8 cellular contexts compared by ENCODE assay signal in the genomic region with DNA sequence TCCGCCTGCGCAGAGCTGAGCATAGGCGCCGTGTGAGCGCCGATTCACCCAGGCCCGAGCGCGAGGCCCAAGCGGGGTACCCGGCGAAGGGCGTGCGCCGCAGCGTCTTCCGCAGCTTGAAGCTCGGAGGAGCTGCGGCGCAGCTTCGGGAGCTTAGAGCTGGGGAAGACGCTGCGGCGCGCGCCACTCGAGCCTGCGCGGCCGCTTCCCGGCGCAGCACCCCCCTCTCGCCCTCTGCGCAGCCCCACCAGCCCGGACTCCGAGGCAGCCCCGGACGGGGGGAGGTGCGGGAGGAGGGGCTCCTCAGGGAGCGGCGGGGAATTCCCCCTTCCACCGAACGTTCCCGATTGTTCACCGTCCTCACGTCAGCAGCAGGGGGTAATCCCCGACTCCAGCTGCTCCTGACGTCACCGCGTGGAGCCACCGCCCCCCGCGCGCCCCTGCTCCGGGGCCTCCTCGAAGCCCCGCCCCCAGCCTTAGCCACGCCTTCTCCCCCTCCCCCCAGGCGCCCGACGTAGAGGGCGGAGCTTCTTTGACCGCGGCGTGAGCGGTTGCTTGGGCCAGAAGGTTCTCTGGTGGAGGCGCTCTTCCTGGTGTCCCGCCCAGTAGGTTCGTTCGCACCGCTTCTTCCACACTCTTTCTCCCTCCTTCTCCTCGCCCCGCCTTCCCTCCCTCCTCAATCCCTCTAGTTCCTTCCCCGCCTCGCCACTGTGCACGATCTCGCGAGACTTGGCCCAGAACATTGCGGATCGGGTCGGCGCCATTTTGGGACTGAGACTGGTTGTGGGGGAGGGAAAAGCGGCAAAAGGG. TPM values are rescaled to one million over a fixed set of nuclear protein-coding genes. Genes with fewer than 3 reads are reported as not detected.
A peak's percentile ranks its signal among the peaks of the same experiment; 100 is the strongest.
DNase-seq lines count a peak whose midpoint lies in the region; ATAC-seq and TF ChIP-seq lines count a peak whose summit lies in the region.

Gene GPBP1, plus strand, starts transcription at position 742 of the 810 bp plus-strand sequence. CDS start 40,072 bp downstream, outside the sequence.

- H3K27me3 ChIP-seq in AG04450 (ENCODE audit: control insufficient read depth, insufficient read depth, low read length): no peaks in the 10 kb centered on the region

- peak within 1 kb of the TSS; percentile 97 for H3K4me3 Mint-ChIP-seq in WTC11

- H3K27ac Mint-ChIP-seq in WTC11: peak within 1 kb of the TSS; percentile 100

- no peaks in the 10 kb centered on the region for H3K9me3 Mint-ChIP-seq in WTC11

- H3K4me3 ChIP-seq in AG04450 (ENCODE audit: low read depth, low read length) (peak within 1 kb of the TSS; percentile 93), cardiac fibroblast (replicated peaks in 1 of 2; ENCODE audit: low read depth in 2 of 2, low read length in 2 of 2) (peak within 1 kb of the TSS; percentile 98)

- TF ChIP-seq CTCF in AG04450 (IDR thresholded peaks at IDR 0.05; ENCODE audit: low read depth, low read length): no peak
- no peak for TF ChIP-seq CTCF in WTC11 (IDR thresholded peaks at IDR 0.05)
- no peak for TF ChIP-seq CTCF in cardiac fibroblast (IDR thresholded peaks at IDR 0.05; ENCODE audit: low read depth, low read length)

- ATAC-seq in GM18909 (IDR thresholded peaks at IDR 0.05; ENCODE audit: poor library complexity, unreplicated experiment): peak; percentile 73
- peak; percentile 70 for ATAC-seq in HG03175 (IDR thresholded peaks at IDR 0.05; ENCODE audit: unreplicated experiment)
- peak; percentile 88 for ATAC-seq in WTC11

- DNase-seq in AG04450 (ENCODE audit: low read depth, low spot score) (peak; percentile 99), NCI-H226 (peak; percentile 98), WTC11 (ENCODE audit: low spot score) (peak; percentile 96), cardiac fibroblast (ENCODE audit: low read depth in 2 of 2) (peak; percentile 100), iPS-NIHi7 (ENCODE audit: extremely low spot score) (peak; percentile 93), smooth muscle cell of the brain vasculature (ENCODE audit: low read depth, low spot score) (peak; percentile 98)

- CTCF ChIA-PET in AG04450 (lab: Charles Lee) (interaction anchor here (0.6 to 1.1 kb wide), 7 partner anchors 28 to 300 kb away, joined by 3 to 5 read pairs (median 4); no protein-coding TSS in a partner anchor), WTC11 (lab: Charles Lee) (interaction anchor here (0.6 to 1.4 kb wide), 6 partner anchors 10 to 1631 kb away, joined by 3 to 13 read pairs (median 6); no protein-coding TSS in a partner anchor)

- peak within 1 kb of the TSS; percentile 99 for H3K27ac ChIP-seq in AG04450 (ENCODE audit: low read depth, low read length)

- H3K4me1 Mint-ChIP-seq in WTC11: peaks cover 30% of the 10 kb centered on the region

- peaks cover 6% of the 10 kb centered on the region for H3K27me3 Mint-ChIP-seq in WTC11 (ENCODE audit: low read depth)

- H3K36me3 Mint-ChIP-seq in WTC11: peaks cover 25% of the 10 kb centered on the region

- POLR2A ChIA-PET in AG04450 (lab: Yijun Ruan, JAX) (interaction anchor here (0.5 to 1.4 kb wide), 9 partner anchors 17 to 335 kb away, joined by 3 to 15 read pairs (median 5); partner anchors contain the start of gene SETD9), WTC11 (lab: Charles Lee) (interaction anchor here (0.6 to 1.5 kb wide), 11 partner anchors 9 to 441 kb away, joined by 3 to 18 read pairs (median 4); partner anchors contain the start of gene SETD9)

- H3K9me3 ChIP-seq in AG04450 (ENCODE audit: control insufficient read depth, insufficient read depth, low read length): no peaks in the 10 kb centered on the region; the same call in 1 of the 2 replicates

TF ChIP-seq in WTC11, 78 proteins besides CTCF, POLR2A, EP300 and RAD21:
- TF ChIP-seq ZNF396 (CRISPR knock-in tag; IDR thresholded peaks at IDR 0.05; ENCODE audit: borderline replicate concordance) (no peak), NFE2L1 (CRISPR knock-in tag; IDR thresholded peaks at IDR 0.05) (peak; percentile 48; the same call in 1 of the 2 replicates), FOXK1 (CRISPR knock-in tag; IDR thresholded peaks at IDR 0.05) (peak; percentile 76), ATF1 (CRISPR knock-in tag; IDR thresholded peaks at IDR 0.05) (peak; percentile 78; the same call in 1 of the 2 replicates), FOXP4 (CRISPR knock-in tag; IDR thresholded peaks at IDR 0.05) (peak; percentile 62), ZBTB21 (CRISPR knock-in tag; IDR thresholded peaks at IDR 0.05; ENCODE audit: borderline replicate concordance) (peak; percentile 58; the same call in 1 of the 2 replicates), TEAD1 (CRISPR knock-in tag; IDR thresholded peaks at IDR 0.05) (0 out of 2 replicates have a peak, but pooled peaks have one; percentile 1), MYBL2 (CRISPR knock-in tag; IDR thresholded peaks at IDR 0.05) (peak; percentile 75), FOXP1 (CRISPR knock-in tag; IDR thresholded peaks at IDR 0.05; ENCODE audit: borderline replicate concordance) (peak; percentile 34; the same call in 1 of the 2 replicates), RELA (CRISPR knock-in tag; IDR thresholded peaks at IDR 0.05; ENCODE audit: borderline replicate concordance) (0 out of 2 replicates have a peak, but pooled peaks have one; percentile 27), NR2C2 (CRISPR knock-in tag; IDR thresholded peaks at IDR 0.05) (no peak), CREB1 (CRISPR knock-in tag; IDR thresholded peaks at IDR 0.05) (0 out of 2 replicates have a peak, but pooled peaks have one; percentile 16), SP1 (CRISPR knock-in tag; conservative IDR thresholded peaks at IDR 0.05) (peak; percentile 95), ESRRA (CRISPR knock-in tag; IDR thresholded peaks at IDR 0.05; ENCODE audit: borderline replicate concordance) (peak; percentile 26; the same call in 1 of the 2 replicates), NFATC4 (CRISPR knock-in tag; IDR thresholded peaks at IDR 0.05) (no peak), ELF4 (CRISPR knock-in tag; IDR thresholded peaks at IDR 0.05; ENCODE audit: low read depth) (peak; percentile 84; the same call in 1 of the 2 replicates), ETV6 (CRISPR knock-in tag; IDR thresholded peaks at IDR 0.05) (peak; percentile 68; the same call in 1 of the 2 replicates)
- TF ChIP-seq, protein P1, sequence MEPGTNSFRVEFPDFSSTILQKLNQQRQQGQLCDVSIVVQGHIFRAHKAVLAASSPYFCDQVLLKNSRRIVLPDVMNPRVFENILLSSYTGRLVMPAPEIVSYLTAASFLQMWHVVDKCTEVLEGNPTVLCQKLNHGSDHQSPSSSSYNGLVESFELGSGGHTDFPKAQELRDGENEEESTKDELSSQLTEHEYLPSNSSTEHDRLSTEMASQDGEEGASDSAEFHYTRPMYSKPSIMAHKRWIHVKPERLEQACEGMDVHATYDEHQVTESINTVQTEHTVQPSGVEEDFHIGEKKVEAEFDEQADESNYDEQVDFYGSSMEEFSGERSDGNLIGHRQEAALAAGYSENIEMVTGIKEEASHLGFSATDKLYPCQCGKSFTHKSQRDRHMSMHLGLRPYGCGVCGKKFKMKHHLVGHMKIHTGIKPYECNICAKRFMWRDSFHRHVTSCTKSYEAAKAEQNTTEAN (CRISPR knock-in tag; IDR thresholded peaks at IDR 0.05): no peak
- TF ChIP-seq, protein P2, sequence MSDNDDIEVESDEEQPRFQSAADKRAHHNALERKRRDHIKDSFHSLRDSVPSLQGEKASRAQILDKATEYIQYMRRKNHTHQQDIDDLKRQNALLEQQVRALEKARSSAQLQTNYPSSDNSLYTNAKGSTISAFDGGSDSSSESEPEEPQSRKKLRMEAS (CRISPR knock-in tag; IDR thresholded peaks at IDR 0.05): peak; percentile 46; the same call in 1 of the 2 replicates
- TF ChIP-seq, protein P3, sequence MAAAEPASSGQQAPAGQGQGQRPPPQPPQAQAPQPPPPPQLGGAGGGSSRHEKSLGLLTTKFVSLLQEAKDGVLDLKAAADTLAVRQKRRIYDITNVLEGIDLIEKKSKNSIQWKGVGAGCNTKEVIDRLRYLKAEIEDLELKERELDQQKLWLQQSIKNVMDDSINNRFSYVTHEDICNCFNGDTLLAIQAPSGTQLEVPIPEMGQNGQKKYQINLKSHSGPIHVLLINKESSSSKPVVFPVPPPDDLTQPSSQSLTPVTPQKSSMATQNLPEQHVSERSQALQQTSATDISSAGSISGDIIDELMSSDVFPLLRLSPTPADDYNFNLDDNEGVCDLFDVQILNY (CRISPR knock-in tag; IDR thresholded peaks at IDR 0.05): peak; percentile 37; the same call in 1 of the 2 replicates
- TF ChIP-seq, protein P4, sequence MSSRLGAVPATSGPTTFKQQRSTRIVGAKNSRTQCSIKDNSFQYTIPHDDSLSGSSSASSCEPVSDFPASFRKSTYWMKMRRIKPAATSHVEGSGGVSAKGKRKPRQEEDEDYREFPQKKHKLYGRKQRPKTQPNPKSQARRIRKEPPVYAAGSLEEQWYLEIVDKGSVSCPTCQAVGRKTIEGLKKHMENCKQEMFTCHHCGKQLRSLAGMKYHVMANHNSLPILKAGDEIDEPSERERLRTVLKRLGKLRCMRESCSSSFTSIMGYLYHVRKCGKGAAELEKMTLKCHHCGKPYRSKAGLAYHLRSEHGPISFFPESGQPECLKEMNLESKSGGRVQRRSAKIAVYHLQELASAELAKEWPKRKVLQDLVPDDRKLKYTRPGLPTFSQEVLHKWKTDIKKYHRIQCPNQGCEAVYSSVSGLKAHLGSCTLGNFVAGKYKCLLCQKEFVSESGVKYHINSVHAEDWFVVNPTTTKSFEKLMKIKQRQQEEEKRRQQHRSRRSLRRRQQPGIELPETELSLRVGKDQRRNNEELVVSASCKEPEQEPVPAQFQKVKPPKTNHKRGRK (CRISPR knock-in tag; IDR thresholded peaks at IDR 0.05; ENCODE audit: borderline replicate concordance): no peak

RNA-seq across cellular contexts. Expression of gene GPBP1, which starts in this region (rescaled TPM):
- 44.5 and 67.7 TPM in 2 replicates for polyA plus RNA-seq in AG04450 (2011; rRNA removed)
- 14.2 and 34.6 TPM in 2 replicates for polyA minus RNA-seq in AG04450 (2011; rRNA and poly(A)+ RNA removed)
- 100 to 106 TPM (median 104 TPM) in 3 replicates for total RNA-seq in WTC11 (2021)

Comparison
In these comparisons a context has a peak if more than half of its experiments do, and no peak if none do; other contexts are left out.
1. Peak in every context shown above with its lines: DNase-seq, ATAC-seq, H3K4me3 ChIP-seq and H3K27ac ChIP-seq.